Comparison of ENCODE assay signal across 9 cellular contexts in the genomic region with DNA sequence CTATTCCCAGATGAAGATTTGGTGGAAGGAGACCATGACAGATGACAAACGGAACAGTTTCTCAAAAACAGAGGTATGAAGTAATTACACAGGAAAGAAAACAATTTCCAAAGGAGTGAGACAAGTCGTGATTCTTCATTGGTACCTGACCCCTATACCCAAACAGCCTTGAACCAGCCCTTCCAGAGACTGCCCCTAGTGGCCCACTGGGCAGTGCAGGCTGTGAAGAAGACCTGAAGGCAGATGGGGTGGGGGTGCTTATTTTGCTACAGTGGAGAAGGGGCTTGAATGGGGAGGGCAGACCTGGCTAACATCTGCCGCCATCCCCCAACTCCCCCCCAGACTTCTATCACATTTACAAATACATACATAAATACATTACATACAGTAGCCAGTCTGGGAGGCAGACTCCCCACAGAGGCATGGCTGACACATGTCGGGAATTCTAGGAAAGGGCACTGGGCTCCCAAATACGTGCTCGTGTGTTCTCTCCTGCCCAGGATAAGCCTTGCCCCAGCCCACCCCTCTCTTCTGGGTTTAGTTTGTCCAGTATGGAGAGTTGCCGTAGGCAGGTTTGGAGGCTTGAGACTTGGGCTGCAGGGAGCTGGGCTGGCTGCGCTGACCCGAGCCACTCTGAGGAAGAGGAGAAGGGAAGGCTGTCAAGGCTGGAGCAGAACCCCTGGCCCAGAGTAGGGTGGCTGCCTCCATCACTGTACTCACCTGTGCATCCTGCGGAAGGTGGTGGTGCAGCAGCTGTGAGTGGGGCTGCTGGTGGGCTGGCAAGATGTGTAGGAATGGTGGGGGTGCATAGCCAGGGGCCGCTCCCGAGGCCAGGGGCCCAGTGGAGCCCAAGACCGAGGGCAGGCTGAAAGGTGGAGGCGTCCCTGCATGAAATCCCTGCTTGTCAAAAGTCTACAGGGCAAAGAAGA.
A peak's percentile ranks its signal among the peaks of the same experiment; 100 is the strongest.
DNase-seq lines count a peak whose midpoint lies in the region; ATAC-seq and TF ChIP-seq lines count a peak whose summit lies in the region.
"Had no signal": no experiment of that assay in that cellular context is flagged by ENCODE, and none has a peak within 500 bp of the region (broad histone marks: within the 10 kb centered on the region; RNA-seq: fewer than 3 reads in every experiment).

No MANE protein-coding gene starts in this region.

- H3K4me3 Mint-ChIP-seq in WTC11, result no peak overlapping the region
- H3K4me3 Mint-ChIP-seq: T-cell had no signal

- H3K27me3 Mint-ChIP-seq in WTC11 (ENCODE audit: low read depth), result no peaks in the 10 kb centered on the region
- H3K27me3 Mint-ChIP-seq: T-cell had no signal

- peak; percentile 66 for ATAC-seq in DND-41 (ENCODE audit: insufficient read depth, low read depth)
- peak; percentile 71 for ATAC-seq in WTC11
- ATAC-seq in GM21825 (IDR thresholded peaks at IDR 0.05; ENCODE audit: unreplicated experiment), result no peak
- no peak for ATAC-seq in HG02763 (IDR thresholded peaks at IDR 0.05; ENCODE audit: unreplicated experiment)

- peaks cover 33% of the 10 kb centered on the region for H3K4me1 Mint-ChIP-seq in WTC11
- H3K4me1 Mint-ChIP-seq: T-cell had no signal

- POLR2A ChIA-PET in HEK293 (lab: Yijun Ruan, JAX) (no interaction called here), WTC11 (lab: Charles Lee) (no interaction called here)

- H3K36me3 Mint-ChIP-seq in WTC11, result peaks cover 44% of the 10 kb centered on the region

- no peak overlapping the region for H3K9ac ChIP-seq in DND-41 (ENCODE audit: low read depth, low read length)

- intact Hi-C loops in thyroid gland (cut with DNase I), result no loop called here

- H3K9me3 Mint-ChIP-seq in WTC11, result no peaks in the 10 kb centered on the region
- H3K9me3 Mint-ChIP-seq: T-cell had no signal

- H3K4me1 ChIP-seq in DND-41 (ENCODE audit: insufficient read depth, low read length), result no peaks in the 10 kb centered on the region
- H3K4me1 ChIP-seq in HEK293 (ENCODE audit: control insufficient read depth, insufficient read depth, low read length), result no peaks in the 10 kb centered on the region
- no peaks in the 10 kb centered on the region for H3K4me1 ChIP-seq in thyroid gland

- no peak overlapping the region for H3K27ac Mint-ChIP-seq in WTC11
- H3K27ac Mint-ChIP-seq: T-cell had no signal

- no peaks in the 10 kb centered on the region; the same call in 1 of the 2 replicates for H3K79me2 ChIP-seq in DND-41 (ENCODE audit: insufficient read depth, low read length)

- H3K27ac ChIP-seq in DND-41 (ENCODE audit: low read length) (no peak overlapping the region), HEK293 (ENCODE audit: extremely low read depth, low read depth, low read length) (no peak overlapping the region), thyroid gland (no peak overlapping the region)

- no peak overlapping the region for H2AFZ ChIP-seq in DND-41 (ENCODE audit: low read depth, low read length)

- peak; percentile 76 for TF ChIP-seq CTCF in DND-41 (IDR thresholded peaks at IDR 0.05; ENCODE audit: borderline replicate concordance, extremely low read depth, low read length, poor library complexity, severe bottlenecking)
- 0 out of 2 replicates have a peak, but pooled peaks have one; percentile 35 for TF ChIP-seq CTCF in HEK293 (tag by site-specific recombination; IDR thresholded peaks at IDR 0.05)
- TF ChIP-seq CTCF in WTC11 (IDR thresholded peaks at IDR 0.05), result peak; percentile 65
- peak in 4 of 6 experiments; percentile 25 to 50 (median 40) for TF ChIP-seq CTCF in thyroid gland (IDR thresholded peaks at IDR 0.05)

- CTCF ChIA-PET in HEK293 (lab: Yijun Ruan, JAX) (interaction anchor here (0.6 to 4.0 kb wide), 12 partner anchors 9 to 201 kb away, joined by 3 to 34 read pairs (median 4); no protein-coding TSS in a partner anchor), WTC11 (lab: Charles Lee) (no interaction called here)

- no peak for TF ChIP-seq POLR2A in thyroid gland (IDR thresholded peaks at IDR 0.05)

- no peak overlapping the region for H3K4me2 ChIP-seq in DND-41 (ENCODE audit: insufficient read depth, low read length)

- H3K27me3 ChIP-seq in DND-41 (ENCODE audit: insufficient read depth, low read length, poor library complexity) (no peaks in the 10 kb centered on the region), thyroid gland (no peaks in the 10 kb centered on the region)

- peaks cover 14% of the 10 kb centered on the region for H4K20me1 ChIP-seq in DND-41 (ENCODE audit: insufficient read depth, low read length)

- 93 to 94% methylated on average over 13 to 14 of the region's 14 CpGs for WGBS in thyroid gland, 2 donors

- no peak overlapping the region for H3K4me3 ChIP-seq in DND-41 (ENCODE audit: low read depth in 1 of 2, low read length in 2 of 2)
- H3K4me3 ChIP-seq in HEK293 (ENCODE audit: low read depth, low read length), result no peak overlapping the region
- no peak overlapping the region for H3K4me3 ChIP-seq in thyroid gland (replicated peaks in 1 of 3)

- peak; percentile 46 for DNase-seq in DND-41
- peak; percentile 70 for DNase-seq in WTC11 (ENCODE audit: low spot score)
- peak; percentile 33 for DNase-seq in glomerular visceral epithelial cell (ENCODE audit: extremely low spot score)
- DNase-seq in thyroid gland, result no peak
- DNase-seq in DMS79 (lab: John Stamatoyannopoulos, UW), result no peak

- peaks cover 100% of the 10 kb centered on the region for H3K36me3 ChIP-seq in DND-41 (ENCODE audit: insufficient read depth, low read length)
- peaks cover 8 to 100% of the 10 kb centered on the region in 2 experiments; a peak in 2 of 3 replicates for H3K36me3 ChIP-seq in HEK293 (ENCODE audit: control insufficient read depth in 2 of 2, insufficient read depth in 1 of 2, low read length in 2 of 2)
- peaks cover 46 to 51% of the 10 kb centered on the region in 2 donors for H3K36me3 ChIP-seq in thyroid gland

- H3K9me3 ChIP-seq in DND-41 (ENCODE audit: insufficient read depth, low read length, severe bottlenecking) (no peaks in the 10 kb centered on the region), HEK293 (ENCODE audit: control insufficient read depth, insufficient read depth, low read depth, low read length) (no peaks in the 10 kb centered on the region), thyroid gland (no peaks in the 10 kb centered on the region)

TF ChIP-seq in HEK293, 187 proteins besides CTCF, POLR2A, EP300 and RAD21 (continues in another document):
- TF ChIP-seq ZNF629 (tag by site-specific recombination; IDR thresholded peaks at IDR 0.05) (no peak), ZNF596 (tag by site-specific recombination; IDR thresholded peaks at IDR 0.05) (no peak), YY2 (tag by site-specific recombination; IDR thresholded peaks at IDR 0.05) (no peak), ZNF121 (tag by site-specific recombination; IDR thresholded peaks at IDR 0.05) (no peak), BCL11A (tag by site-specific recombination; IDR thresholded peaks at IDR 0.05; ENCODE audit: low read depth) (no peak), ELK4 (IDR thresholded peaks at IDR 0.05; ENCODE audit: borderline replicate concordance, low read depth, low read length) (no peak), EGR2 (tag by site-specific recombination; IDR thresholded peaks at IDR 0.05; ENCODE audit: low read depth) (no peak)
- TF ChIP-seq, protein P1, sequence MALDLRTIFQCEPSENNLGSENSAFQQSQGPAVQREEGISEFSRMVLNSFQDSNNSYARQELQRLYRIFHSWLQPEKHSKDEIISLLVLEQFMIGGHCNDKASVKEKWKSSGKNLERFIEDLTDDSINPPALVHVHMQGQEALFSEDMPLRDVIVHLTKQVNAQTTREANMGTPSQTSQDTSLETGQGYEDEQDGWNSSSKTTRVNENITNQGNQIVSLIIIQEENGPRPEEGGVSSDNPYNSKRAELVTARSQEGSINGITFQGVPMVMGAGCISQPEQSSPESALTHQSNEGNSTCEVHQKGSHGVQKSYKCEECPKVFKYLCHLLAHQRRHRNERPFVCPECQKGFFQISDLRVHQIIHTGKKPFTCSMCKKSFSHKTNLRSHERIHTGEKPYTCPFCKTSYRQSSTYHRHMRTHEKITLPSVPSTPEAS (tag by site-specific recombination; IDR thresholded peaks at IDR 0.05), result no peak

TF ChIP-seq in WTC11, 78 proteins besides CTCF, POLR2A, EP300 and RAD21:
- TF ChIP-seq, protein P2, sequence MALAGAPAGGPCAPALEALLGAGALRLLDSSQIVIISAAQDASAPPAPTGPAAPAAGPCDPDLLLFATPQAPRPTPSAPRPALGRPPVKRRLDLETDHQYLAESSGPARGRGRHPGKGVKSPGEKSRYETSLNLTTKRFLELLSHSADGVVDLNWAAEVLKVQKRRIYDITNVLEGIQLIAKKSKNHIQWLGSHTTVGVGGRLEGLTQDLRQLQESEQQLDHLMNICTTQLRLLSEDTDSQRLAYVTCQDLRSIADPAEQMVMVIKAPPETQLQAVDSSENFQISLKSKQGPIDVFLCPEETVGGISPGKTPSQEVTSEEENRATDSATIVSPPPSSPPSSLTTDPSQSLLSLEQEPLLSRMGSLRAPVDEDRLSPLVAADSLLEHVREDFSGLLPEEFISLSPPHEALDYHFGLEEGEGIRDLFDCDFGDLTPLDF (CRISPR knock-in tag; IDR thresholded peaks at IDR 0.05), result no peak
- TF ChIP-seq, protein P3, sequence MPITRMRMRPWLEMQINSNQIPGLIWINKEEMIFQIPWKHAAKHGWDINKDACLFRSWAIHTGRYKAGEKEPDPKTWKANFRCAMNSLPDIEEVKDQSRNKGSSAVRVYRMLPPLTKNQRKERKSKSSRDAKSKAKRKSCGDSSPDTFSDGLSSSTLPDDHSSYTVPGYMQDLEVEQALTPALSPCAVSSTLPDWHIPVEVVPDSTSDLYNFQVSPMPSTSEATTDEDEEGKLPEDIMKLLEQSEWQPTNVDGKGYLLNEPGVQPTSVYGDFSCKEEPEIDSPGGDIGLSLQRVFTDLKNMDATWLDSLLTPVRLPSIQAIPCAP (CRISPR knock-in tag; IDR thresholded peaks at IDR 0.05), result no peak
- TF ChIP-seq NR1H2 (CRISPR knock-in tag; IDR thresholded peaks at IDR 0.05) (no peak), SMAD4 (CRISPR knock-in tag; IDR thresholded peaks at IDR 0.05) (no peak), ETV6 (CRISPR knock-in tag; IDR thresholded peaks at IDR 0.05) (no peak), SMAD3 (CRISPR knock-in tag; IDR thresholded peaks at IDR 0.05; ENCODE audit: borderline replicate concordance) (no peak)
- TF ChIP-seq, protein P4, sequence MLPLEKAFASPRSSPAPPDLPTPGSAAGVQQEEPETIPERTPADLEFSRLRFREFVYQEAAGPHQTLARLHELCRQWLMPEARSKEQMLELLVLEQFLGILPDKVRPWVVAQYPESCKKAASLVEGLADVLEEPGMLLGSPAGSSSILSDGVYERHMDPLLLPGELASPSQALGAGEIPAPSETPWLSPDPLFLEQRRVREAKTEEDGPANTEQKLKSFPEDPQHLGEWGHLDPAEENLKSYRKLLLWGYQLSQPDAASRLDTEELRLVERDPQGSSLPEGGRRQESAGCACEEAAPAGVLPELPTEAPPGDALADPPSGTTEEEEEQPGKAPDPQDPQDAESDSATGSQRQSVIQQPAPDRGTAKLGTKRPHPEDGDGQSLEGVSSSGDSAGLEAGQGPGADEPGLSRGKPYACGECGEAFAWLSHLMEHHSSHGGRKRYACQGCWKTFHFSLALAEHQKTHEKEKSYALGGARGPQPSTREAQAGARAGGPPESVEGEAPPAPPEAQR (CRISPR knock-in tag; IDR thresholded peaks at IDR 0.05), result no peak

Comparison
In these comparisons a context has a peak if more than half of its experiments do, and no peak if none do; other contexts are left out.
1. ATAC-seq: peak in DND-41 (single experiment) and WTC11 (single experiment); none in GM21825 (single experiment) and HG02763 (single experiment).
2. DNase-seq: peak in DND-41 (single experiment), WTC11 (single experiment) and glomerular visceral epithelial cell (single experiment); none in thyroid gland (0 of 2) and DMS79 (single experiment).
3. Peak in every context shown above with its lines, with median percentiles within 50 percentile points of each other: CTCF ChIP-seq.